ENCODE assay signal across 1 cellular context in genomic region chr10:91632671-91633550, GRCh38.
TF ChIP-seq lines count a peak whose summit lies in the region.

Gene PPP1R3C (minus strand): TSS chr10:91633071. CDS start chr10:91632969, 102 bp downstream.

TF ChIP-seq in HepG2, 621 proteins besides CTCF, POLR2A, EP300 and RAD21 (continued from another document and continues in another):
- TF ChIP-seq, protein P1, sequence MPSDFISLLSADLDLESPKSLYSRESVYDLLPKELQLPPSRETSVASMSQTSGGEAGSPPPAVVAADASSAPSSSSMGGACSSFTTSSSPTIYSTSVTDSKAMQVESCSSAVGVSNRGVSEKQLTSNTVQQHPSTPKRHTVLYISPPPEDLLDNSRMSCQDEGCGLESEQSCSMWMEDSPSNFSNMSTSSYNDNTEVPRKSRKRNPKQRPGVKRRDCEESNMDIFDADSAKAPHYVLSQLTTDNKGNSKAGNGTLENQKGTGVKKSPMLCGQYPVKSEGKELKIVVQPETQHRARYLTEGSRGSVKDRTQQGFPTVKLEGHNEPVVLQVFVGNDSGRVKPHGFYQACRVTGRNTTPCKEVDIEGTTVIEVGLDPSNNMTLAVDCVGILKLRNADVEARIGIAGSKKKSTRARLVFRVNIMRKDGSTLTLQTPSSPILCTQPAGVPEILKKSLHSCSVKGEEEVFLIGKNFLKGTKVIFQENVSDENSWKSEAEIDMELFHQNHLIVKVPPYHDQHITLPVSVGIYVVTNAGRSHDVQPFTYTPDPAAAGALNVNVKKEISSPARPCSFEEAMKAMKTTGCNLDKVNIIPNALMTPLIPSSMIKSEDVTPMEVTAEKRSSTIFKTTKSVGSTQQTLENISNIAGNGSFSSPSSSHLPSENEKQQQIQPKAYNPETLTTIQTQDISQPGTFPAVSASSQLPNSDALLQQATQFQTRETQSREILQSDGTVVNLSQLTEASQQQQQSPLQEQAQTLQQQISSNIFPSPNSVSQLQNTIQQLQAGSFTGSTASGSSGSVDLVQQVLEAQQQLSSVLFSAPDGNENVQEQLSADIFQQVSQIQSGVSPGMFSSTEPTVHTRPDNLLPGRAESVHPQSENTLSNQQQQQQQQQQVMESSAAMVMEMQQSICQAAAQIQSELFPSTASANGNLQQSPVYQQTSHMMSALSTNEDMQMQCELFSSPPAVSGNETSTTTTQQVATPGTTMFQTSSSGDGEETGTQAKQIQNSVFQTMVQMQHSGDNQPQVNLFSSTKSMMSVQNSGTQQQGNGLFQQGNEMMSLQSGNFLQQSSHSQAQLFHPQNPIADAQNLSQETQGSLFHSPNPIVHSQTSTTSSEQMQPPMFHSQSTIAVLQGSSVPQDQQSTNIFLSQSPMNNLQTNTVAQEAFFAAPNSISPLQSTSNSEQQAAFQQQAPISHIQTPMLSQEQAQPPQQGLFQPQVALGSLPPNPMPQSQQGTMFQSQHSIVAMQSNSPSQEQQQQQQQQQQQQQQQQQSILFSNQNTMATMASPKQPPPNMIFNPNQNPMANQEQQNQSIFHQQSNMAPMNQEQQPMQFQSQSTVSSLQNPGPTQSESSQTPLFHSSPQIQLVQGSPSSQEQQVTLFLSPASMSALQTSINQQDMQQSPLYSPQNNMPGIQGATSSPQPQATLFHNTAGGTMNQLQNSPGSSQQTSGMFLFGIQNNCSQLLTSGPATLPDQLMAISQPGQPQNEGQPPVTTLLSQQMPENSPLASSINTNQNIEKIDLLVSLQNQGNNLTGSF (CRISPR knock-in tag; IDR thresholded peaks at IDR 0.05) = peak; percentile 91
- TF ChIP-seq MXD4 (CRISPR knock-in tag; IDR thresholded peaks at IDR 0.05) (peak; percentile 94), ZNF354B (CRISPR knock-in tag; IDR thresholded peaks at IDR 0.05) (no peak; the same call in 1 of the 2 replicates), SNAI1 (CRISPR knock-in tag; IDR thresholded peaks at IDR 0.05; ENCODE audit: borderline replicate concordance) (0 out of 2 replicates have a peak, but pooled peaks have one; percentile 26), ZNF891 (CRISPR knock-in tag; IDR thresholded peaks at IDR 0.05) (peak; percentile 98), ZNF615 (CRISPR knock-in tag; IDR thresholded peaks at IDR 0.05; ENCODE audit: borderline replicate concordance) (no peak), AGO2 (optimal IDR thresholded peaks at IDR 0.05; ENCODE audit: low read depth, low read length) (no peak), GATAD2A (CRISPR knock-in tag; IDR thresholded peaks at IDR 0.05) (peak; percentile 82), ZNF800 (CRISPR knock-in tag; IDR thresholded peaks at IDR 0.05) (peak; percentile 98; the same call in 1 of the 2 replicates), ZNF274 (CRISPR knock-in tag; IDR thresholded peaks at IDR 0.05) (peak; percentile 98), ZBTB7A (CRISPR knock-in tag; IDR thresholded peaks at IDR 0.05) (no peak), ZNF713 (CRISPR knock-in tag; IDR thresholded peaks at IDR 0.05) (0 out of 2 replicates have a peak, but pooled peaks have one; percentile 96), CEBPG (CRISPR knock-in tag; IDR thresholded peaks at IDR 0.05) (peak; percentile 39; the same call in 1 of the 2 replicates), ZNF883 (CRISPR knock-in tag; IDR thresholded peaks at IDR 0.05; ENCODE audit: not compliant biosample characterization) (peak; percentile 91), ASH2L (IDR thresholded peaks at IDR 0.05; ENCODE audit: insufficient read length, low read depth, low read length) (peak; percentile 90), ZSCAN20 (CRISPR knock-in tag; IDR thresholded peaks at IDR 0.05; ENCODE audit: borderline replicate concordance) (peak; percentile 93; the same call in 1 of the 2 replicates), ATAD3A (CRISPR knock-in tag; IDR thresholded peaks at IDR 0.05) (no peak), NAIF1 (CRISPR knock-in tag; IDR thresholded peaks at IDR 0.05; ENCODE audit: borderline replicate concordance) (peak; percentile 94; the same call in 1 of the 2 replicates), MAFG (CRISPR knock-in tag; IDR thresholded peaks at IDR 0.05) (no peak; the same call in 1 of the 2 replicates), ZBTB2 (CRISPR knock-in tag; IDR thresholded peaks at IDR 0.05; ENCODE audit: low read depth) (peak; percentile 85), GTF2F1 (IDR thresholded peaks at IDR 0.05; ENCODE audit: low read length) (no peak), ATF7-NPFF (CRISPR knock-in tag; IDR thresholded peaks at IDR 0.05; ENCODE audit: low read depth) (peak; percentile 91), TGIF2 (CRISPR knock-in tag; IDR thresholded peaks at IDR 0.05) (no peak; the same call in 1 of the 2 replicates), ZC3H4 (CRISPR knock-in tag; IDR thresholded peaks at IDR 0.05; ENCODE audit: borderline replicate concordance) (no peak), TARDBP (CRISPR knock-in tag; IDR thresholded peaks at IDR 0.05) (peak; percentile 86), FOXO1 (CRISPR knock-in tag; IDR thresholded peaks at IDR 0.05) (peak; percentile 47), ZNF775 (CRISPR knock-in tag; IDR thresholded peaks at IDR 0.05; ENCODE audit: borderline replicate concordance) (no peak), ZNF232 (CRISPR knock-in tag; IDR thresholded peaks at IDR 0.05; ENCODE audit: borderline replicate concordance) (peak; percentile 96), ELF1 (CRISPR knock-in tag; IDR thresholded peaks at IDR 0.05) (peak; percentile 21; the same call in 1 of the 2 replicates), MXI1 (IDR thresholded peaks at IDR 0.05; ENCODE audit: borderline replicate concordance, low read depth, low read length) (peak; percentile 84; the same call in 2 of the 3 replicates), EEA1 (CRISPR knock-in tag; IDR thresholded peaks at IDR 0.05; ENCODE audit: borderline replicate concordance) (peak; percentile 86; the same call in 1 of the 2 replicates), ZNF30 (CRISPR knock-in tag; IDR thresholded peaks at IDR 0.05) (peak; percentile 96), TRIM24 (CRISPR knock-in tag; IDR thresholded peaks at IDR 0.05) (no peak), MXD1 (CRISPR knock-in tag; IDR thresholded peaks at IDR 0.05) (peak; percentile 97), ZBTB1 (CRISPR knock-in tag; IDR thresholded peaks at IDR 0.05; ENCODE audit: borderline replicate concordance) (no peak; the same call in 1 of the 2 replicates), DNMT1 (CRISPR knock-in tag; IDR thresholded peaks at IDR 0.05) (no peak), KAT7 (CRISPR knock-in tag; IDR thresholded peaks at IDR 0.05; ENCODE audit: borderline replicate concordance) (no peak; the same call in 1 of the 2 replicates), SUZ12 (IDR thresholded peaks at IDR 0.05; ENCODE audit: low read depth, low read length) (no peak), ZNF547 (CRISPR knock-in tag; IDR thresholded peaks at IDR 0.05) (peak; percentile 99), TCF7L2 (IDR thresholded peaks at IDR 0.05; ENCODE audit: low read depth, low read length) (no peak), ZNF879 (CRISPR knock-in tag; IDR thresholded peaks at IDR 0.05) (peak; percentile 87), CBFB (CRISPR knock-in tag; IDR thresholded peaks at IDR 0.05) (no peak; the same call in 1 of the 2 replicates), ZNF224 (CRISPR knock-in tag; IDR thresholded peaks at IDR 0.05) (peak; percentile 99), ZNF678 (CRISPR knock-in tag; IDR thresholded peaks at IDR 0.05) (peak; percentile 90), NR2F2 (IDR thresholded peaks at IDR 0.05; ENCODE audit: borderline replicate concordance, low read depth) (peak; percentile 15; the same call in 1 of the 2 replicates)
- TF ChIP-seq, protein P2, sequence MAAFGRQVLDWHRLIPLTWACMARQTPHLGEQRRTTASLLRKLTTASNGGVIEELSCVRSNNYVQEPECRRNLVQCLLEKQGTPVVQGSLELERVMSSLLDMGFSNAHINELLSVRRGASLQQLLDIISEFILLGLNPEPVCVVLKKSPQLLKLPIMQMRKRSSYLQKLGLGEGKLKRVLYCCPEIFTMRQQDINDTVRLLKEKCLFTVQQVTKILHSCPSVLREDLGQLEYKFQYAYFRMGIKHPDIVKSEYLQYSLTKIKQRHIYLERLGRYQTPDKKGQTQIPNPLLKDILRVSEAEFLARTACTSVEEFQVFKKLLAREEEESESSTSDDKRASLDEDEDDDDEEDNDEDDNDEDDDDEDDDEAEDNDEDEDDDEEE (CRISPR knock-in tag; IDR thresholded peaks at IDR 0.05) = peak; percentile 97
- TF ChIP-seq, protein P3, sequence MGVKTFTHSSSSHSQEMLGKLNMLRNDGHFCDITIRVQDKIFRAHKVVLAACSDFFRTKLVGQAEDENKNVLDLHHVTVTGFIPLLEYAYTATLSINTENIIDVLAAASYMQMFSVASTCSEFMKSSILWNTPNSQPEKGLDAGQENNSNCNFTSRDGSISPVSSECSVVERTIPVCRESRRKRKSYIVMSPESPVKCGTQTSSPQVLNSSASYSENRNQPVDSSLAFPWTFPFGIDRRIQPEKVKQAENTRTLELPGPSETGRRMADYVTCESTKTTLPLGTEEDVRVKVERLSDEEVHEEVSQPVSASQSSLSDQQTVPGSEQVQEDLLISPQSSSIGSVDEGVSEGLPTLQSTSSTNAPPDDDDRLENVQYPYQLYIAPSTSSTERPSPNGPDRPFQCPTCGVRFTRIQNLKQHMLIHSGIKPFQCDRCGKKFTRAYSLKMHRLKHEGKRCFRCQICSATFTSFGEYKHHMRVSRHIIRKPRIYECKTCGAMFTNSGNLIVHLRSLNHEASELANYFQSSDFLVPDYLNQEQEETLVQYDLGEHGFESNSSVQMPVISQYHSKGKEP (CRISPR knock-in tag; IDR thresholded peaks at IDR 0.05) = 0 out of 2 replicates have a peak, but pooled peaks have one; percentile 21
- TF ChIP-seq, protein P4, sequence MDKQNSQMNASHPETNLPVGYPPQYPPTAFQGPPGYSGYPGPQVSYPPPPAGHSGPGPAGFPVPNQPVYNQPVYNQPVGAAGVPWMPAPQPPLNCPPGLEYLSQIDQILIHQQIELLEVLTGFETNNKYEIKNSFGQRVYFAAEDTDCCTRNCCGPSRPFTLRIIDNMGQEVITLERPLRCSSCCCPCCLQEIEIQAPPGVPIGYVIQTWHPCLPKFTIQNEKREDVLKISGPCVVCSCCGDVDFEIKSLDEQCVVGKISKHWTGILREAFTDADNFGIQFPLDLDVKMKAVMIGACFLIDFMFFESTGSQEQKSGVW (CRISPR knock-in tag; IDR thresholded peaks at IDR 0.05; ENCODE audit: borderline replicate concordance) = peak; percentile 84; the same call in 1 of the 2 replicates
- TF ChIP-seq, protein P5, sequence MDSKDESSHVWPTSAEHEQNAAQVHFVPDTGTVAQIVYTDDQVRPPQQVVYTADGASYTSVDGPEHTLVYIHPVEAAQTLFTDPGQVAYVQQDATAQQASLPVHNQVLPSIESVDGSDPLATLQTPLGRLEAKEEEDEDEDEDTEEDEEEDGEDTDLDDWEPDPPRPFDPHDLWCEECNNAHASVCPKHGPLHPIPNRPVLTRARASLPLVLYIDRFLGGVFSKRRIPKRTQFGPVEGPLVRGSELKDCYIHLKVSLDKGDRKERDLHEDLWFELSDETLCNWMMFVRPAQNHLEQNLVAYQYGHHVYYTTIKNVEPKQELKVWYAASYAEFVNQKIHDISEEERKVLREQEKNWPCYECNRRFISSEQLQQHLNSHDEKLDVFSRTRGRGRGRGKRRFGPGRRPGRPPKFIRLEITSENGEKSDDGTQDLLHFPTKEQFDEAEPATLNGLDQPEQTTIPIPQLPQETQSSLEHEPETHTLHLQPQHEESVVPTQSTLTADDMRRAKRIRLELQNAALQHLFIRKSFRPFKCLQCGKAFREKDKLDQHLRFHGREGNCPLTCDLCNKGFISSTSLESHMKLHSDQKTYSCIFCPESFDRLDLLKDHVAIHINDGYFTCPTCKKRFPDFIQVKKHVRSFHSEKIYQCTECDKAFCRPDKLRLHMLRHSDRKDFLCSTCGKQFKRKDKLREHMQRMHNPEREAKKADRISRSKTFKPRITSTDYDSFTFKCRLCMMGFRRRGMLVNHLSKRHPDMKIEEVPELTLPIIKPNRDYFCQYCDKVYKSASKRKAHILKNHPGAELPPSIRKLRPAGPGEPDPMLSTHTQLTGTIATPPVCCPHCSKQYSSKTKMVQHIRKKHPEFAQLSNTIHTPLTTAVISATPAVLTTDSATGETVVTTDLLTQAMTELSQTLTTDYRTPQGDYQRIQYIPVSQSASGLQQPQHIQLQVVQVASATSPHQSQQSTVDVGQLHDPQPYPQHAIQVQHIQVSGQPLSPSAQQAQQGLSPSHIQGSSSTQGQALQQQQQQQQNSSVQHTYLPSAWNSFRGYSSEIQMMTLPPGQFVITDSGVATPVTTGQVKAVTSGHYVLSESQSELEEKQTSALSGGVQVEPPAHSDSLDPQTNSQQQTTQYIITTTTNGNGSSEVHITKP (CRISPR knock-in tag; IDR thresholded peaks at IDR 0.05; ENCODE audit: low read depth) = peak; percentile 77; the same call in 1 of the 2 replicates
- TF ChIP-seq, protein P6, sequence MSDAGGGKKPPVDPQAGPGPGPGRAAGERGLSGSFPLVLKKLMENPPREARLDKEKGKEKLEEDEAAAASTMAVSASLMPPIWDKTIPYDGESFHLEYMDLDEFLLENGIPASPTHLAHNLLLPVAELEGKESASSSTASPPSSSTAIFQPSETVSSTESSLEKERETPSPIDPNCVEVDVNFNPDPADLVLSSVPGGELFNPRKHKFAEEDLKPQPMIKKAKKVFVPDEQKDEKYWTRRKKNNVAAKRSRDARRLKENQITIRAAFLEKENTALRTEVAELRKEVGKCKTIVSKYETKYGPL (CRISPR knock-in tag; IDR thresholded peaks at IDR 0.05) = peak; percentile 85; the same call in 1 of the 2 replicates
